ENCODE assay signal across 29 cellular contexts in genomic region chr6:139091859-139092258, GRCh38.
"Had no signal": no experiment of that assay in that cellular context is flagged by ENCODE, and none has a peak within 500 bp of the region (broad histone marks: within the 10 kb centered on the region; RNA-seq: fewer than 3 reads in every experiment).

No MANE protein-coding gene starts in this region.

- ATAC-seq: activated CD4-positive, alpha-beta T cell treated with anti-CD3 and anti-CD28 coated beads for 36 hours; activated naive CD8-positive, alpha-beta T cell treated with anti-CD3 and anti-CD28 coated beads, Interleukin-2, amount 50 U/mL, for 24 hours; activated T-cell treated with anti-CD3 and anti-CD28 coated beads, Interleukin-2, amount 50 U/mL, for 72 hours; esophagus mucosa; heart left ventricle had no signal

- H3K4me3 ChIP-seq: ascending aorta, breast epithelium, cardiac muscle cell, coronary artery, dorsolateral prefrontal cortex, heart left ventricle had no signal

- DNase-seq: activated CD4-positive, alpha-beta memory T cell treated with anti-CD3 and anti-CD28 coated beads, Interleukin-2, amount 10 ng/mL, durations not matched to agents 7 days and 5 days; activated CD4-positive, alpha-beta T cell treated with anti-CD3 and anti-CD28 coated beads for 36 hours; activated CD4-positive, alpha-beta T cell treated with anti-CD3 and anti-CD28 coated beads, Interleukin-2, amount 10 ng/mL, durations not matched to agents 7 days and 5 days; activated CD4-positive, alpha-beta T cell treated with anti-CD3 and anti-CD28 coated beads, Interleukin-2, amount 50 U/mL, for 4 hours; activated CD4-positive, CD25-positive, alpha-beta regulatory T cell; activated CD4-positive, CD25-positive, alpha-beta regulatory T cell treated with anti-CD3 and anti-CD28 coated beads, Interleukin-2, amount 50 U/mL, for 72 hours; activated CD8-positive, alpha-beta memory T cell treated with anti-CD3 and anti-CD28 coated beads, Interleukin-2, amount 50 U/mL, for 48 hours; activated gamma-delta T cell; activated naive CD4-positive, alpha-beta T cell; activated naive CD4-positive, alpha-beta T cell treated with anti-CD3 and anti-CD28 coated beads, Interleukin-2, amount 50 U/mL, for 16 hours; activated naive CD8-positive, alpha-beta T cell treated with anti-CD3 and anti-CD28 coated beads for 36 hours; activated naive CD8-positive, alpha-beta T cell treated with anti-CD3 and anti-CD28 coated beads, Interleukin-2, amount 50 U/mL, for 24 hours; activated T-cell treated with anti-CD3 and anti-CD28 coated beads for 4 hours; activated T-cell treated with anti-CD3 and anti-CD28 coated beads, Interleukin-2, amount 50 U/mL, for 24 hours; activated T-cell treated with anti-CD3 and anti-CD28 coated beads, Interleukin-2, amount 50 U/mL, for 72 hours; central memory CD4-positive, alpha-beta T cell; dorsolateral prefrontal cortex; effector memory CD4-positive, alpha-beta T cell; endodermal cell; foreskin fibroblast; glutamatergic neuron; heart left ventricle; hypothalamus; T-helper 2 cell had no signal
